ENCODE assay signal across 11 cellular contexts in the genomic region with DNA sequence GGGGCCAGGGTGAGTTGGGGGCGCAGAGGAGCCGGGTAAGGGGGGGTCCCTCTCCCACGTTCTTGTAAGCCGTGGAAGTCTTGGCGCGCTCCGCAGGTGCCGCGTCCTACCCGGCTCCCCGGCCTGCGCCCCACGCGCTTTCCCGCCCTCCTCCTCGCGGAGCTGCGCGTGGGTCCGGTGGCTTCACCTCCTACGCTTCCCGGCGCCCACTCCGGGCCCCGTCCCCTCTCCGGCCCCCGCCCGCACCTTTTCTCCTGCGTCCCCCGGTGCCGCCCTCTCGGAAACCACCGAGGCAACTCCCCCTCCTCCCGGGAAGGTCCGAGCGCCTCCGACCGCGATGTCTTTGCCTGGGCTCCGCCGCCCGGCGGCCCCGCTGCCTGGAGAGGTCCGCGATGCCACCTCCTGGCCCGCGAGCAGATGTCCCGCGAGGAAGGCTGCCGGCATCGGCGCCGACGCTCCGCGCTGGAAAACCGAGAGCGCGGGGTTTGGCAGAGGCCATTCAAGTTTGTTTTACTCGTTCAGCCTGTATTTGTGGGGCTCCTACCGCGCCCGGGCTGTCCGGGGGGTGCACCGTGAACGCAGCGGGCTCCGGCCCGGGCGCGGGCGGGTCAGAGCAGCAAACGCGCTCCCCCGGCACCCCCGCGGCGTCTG. TPM values are rescaled to one million over a fixed set of nuclear protein-coding genes. Genes with fewer than 3 reads are reported as not detected.
DNase-seq lines count a peak whose midpoint lies in the region; ATAC-seq, FAIRE-seq and TF ChIP-seq lines count a peak whose summit lies in the region.
"Had no signal": no experiment of that assay in that cellular context is flagged by ENCODE, and none has a peak within 500 bp of the region (broad histone marks: within the 10 kb centered on the region; RNA-seq: fewer than 3 reads in every experiment).

No MANE protein-coding gene starts in this region.

- no TSS peak for BruUV-seq in endothelial cell of umbilical vein (replicated peaks; lab: Mats Ljungman, UMichigan)

- no peak for FAIRE-seq in HTR-8/SVneo (lab: Jason Lieb, UNC)
- no peak for FAIRE-seq in endothelial cell of umbilical vein (lab: Jason Lieb, UNC)
- FAIRE-seq: D721Med had no signal

- no peaks in the 10 kb centered on the region for H3K79me2 ChIP-seq in endothelial cell of umbilical vein (ENCODE audit: control insufficient read depth, insufficient read depth, low read length)

- in situ Hi-C loops in KBM-7 (cut with MboI; ENCODE audit: low pct_unique_long_range_greater_than_20kb, low sequenced_read_pairs): no loop called here

- no peaks in the 10 kb centered on the region for H4K20me1 ChIP-seq in endothelial cell of umbilical vein (replicated peaks; ENCODE audit: control insufficient read depth, extremely low read depth, insufficient read depth, low read length)

- H3K9me1 ChIP-seq in endothelial cell of umbilical vein (replicated peaks; ENCODE audit: control insufficient read depth, extremely low read depth, insufficient read depth, low read length): no peaks in the 10 kb centered on the region

- H3K9ac ChIP-seq in endothelial cell of umbilical vein (replicated peaks; ENCODE audit: extremely low read depth, insufficient read depth, low read length): no peak overlapping the region

- H3K27ac ChIP-seq in endothelial cell of umbilical vein (ENCODE audit: insufficient read depth, low read depth, low read length): no peak overlapping the region
- H3K27ac ChIP-seq: epithelial cell of prostate had no signal

- ATAC-seq in GM18868 (IDR thresholded peaks at IDR 0.05; ENCODE audit: unreplicated experiment): no peak

- no peak overlapping the region for H2AFZ ChIP-seq in endothelial cell of umbilical vein (ENCODE audit: low read depth, low read length)

- TF ChIP-seq CTCF in endothelial cell of umbilical vein (IDR thresholded peaks at IDR 0.05; ENCODE audit: extremely low read depth in 1 of 2, insufficient read depth in 1 of 2, low read depth in 1 of 2, low read length in 2 of 2): peak in 1 of 2 donors; percentile 26

- TF ChIP-seq POLR2A in endothelial cell of umbilical vein (IDR thresholded peaks at IDR 0.05; ENCODE audit: low read depth, low read length): no peak

- H3K4me3 ChIP-seq in endothelial cell of umbilical vein (replicated peaks in 1 of 3; ENCODE audit: insufficient read depth in 1 of 3, low read depth in 1 of 3, low read length in 3 of 3): no peak overlapping the region

- intact Hi-C loops in endothelial cell of umbilical vein (cut with micrococcal nuclease): loop anchor here (1.0 to 5.0 kb wide), 2 partner anchors 121 to 134 kb away; no protein-coding TSS in a partner anchor

- H3K4me1 ChIP-seq in endothelial cell of umbilical vein (ENCODE audit: control insufficient read depth, extremely low read depth, insufficient read depth, low read length): no peaks in the 10 kb centered on the region

- POLR2A ChIA-PET in endothelial cell of umbilical vein (lab: Charles Lee): no interaction called here

- H3K27me3 ChIP-seq in endothelial cell of umbilical vein (ENCODE audit: control insufficient read depth in 2 of 2, insufficient read depth in 2 of 2, low read length in 2 of 2): peaks cover 35 to 53% of the 10 kb centered on the region in 2 experiments

- no peaks in the 10 kb centered on the region for H3K36me3 ChIP-seq in endothelial cell of umbilical vein (ENCODE audit: control insufficient read depth in 2 of 2, extremely low read depth in 1 of 2, insufficient read depth in 2 of 2, low read length in 2 of 2)

- peak; percentile 52 for DNase-seq in AG08395 (ENCODE audit: low spot score)
- DNase-seq in HTR-8/SVneo (ENCODE audit: insufficient read length, low spot score): peak; percentile 23
- DNase-seq in endothelial cell of umbilical vein (ENCODE audit: low read depth, low spot score): no peak
- DNase-seq in medulla oblongata (ENCODE audit: extremely low spot score): peak; percentile 55
- no peak for DNase-seq in KBM-7
- DNase-seq in cerebellar nuclear complex (lab: John Stamatoyannopoulos, UW): no peak
- no peak for DNase-seq in DMS114 treated with DMSO at 0.1 percent for 48 hours (lab: John Stamatoyannopoulos, UW; ENCODE audit: unreplicated experiment)

- no peaks in the 10 kb centered on the region for H3K9me3 ChIP-seq in endothelial cell of umbilical vein (replicated peaks; ENCODE audit: control insufficient read depth, insufficient read depth, low read length)

- H3K4me2 ChIP-seq in endothelial cell of umbilical vein (ENCODE audit: insufficient read depth, low read length): no peak overlapping the region

- dilution Hi-C loops in endothelial cell of umbilical vein (cut with MboI; ENCODE audit: extremely low pct_ligation_motif_present, low sequenced_read_pairs): no loop called here

- CTCF ChIA-PET in endothelial cell of umbilical vein (lab: Charles Lee): interaction anchor here (1.7 kb wide), 1 partner anchor 134 kb away, joined by 9 read pairs; no protein-coding TSS in a partner anchor

TF ChIP-seq in endothelial cell of umbilical vein, 7 proteins besides CTCF, POLR2A, EP300 and RAD21:
- TF ChIP-seq MYC (IDR thresholded peaks at IDR 0.05; ENCODE audit: low read depth, low read length) (no peak), EZH2 (IDR thresholded peaks at IDR 0.05; ENCODE audit: borderline replicate concordance, low read depth, low read length, severe bottlenecking) (peak; percentile 88)

RNA-seq across cellular contexts. Expression of a gene that starts 2.4 kb away (rescaled TPM):
- total RNA-seq in endothelial cell of umbilical vein: not detected in 2 replicates
- not detected in 2 replicates for polyA plus RNA-seq in endothelial cell of umbilical vein
- polyA plus RNA-seq in endothelial cell of umbilical vein (2011; cell fraction: cytosol; rRNA removed): not detected in 2 replicates
- not detected in 2 replicates for polyA plus RNA-seq in endothelial cell of umbilical vein (2011; cell fraction: nucleus; rRNA removed)
- 2.0 TPM in 1 of 2 replicates, not detected in the other for polyA plus RNA-seq in endothelial cell of umbilical vein (2012)
- polyA minus RNA-seq in endothelial cell of umbilical vein: not detected in 2 replicates
- not detected for polyA minus RNA-seq in endothelial cell of umbilical vein (2011; cell fraction: cytosol; rRNA and poly(A)+ RNA removed)
- polyA minus RNA-seq in endothelial cell of umbilical vein (2011; cell fraction: nucleus; rRNA and poly(A)+ RNA removed): not detected in 2 replicates
- total RNA-seq: ureter had no signal

Comparison
In these comparisons a context has a peak if more than half of its experiments do, and no peak if none do; other contexts are left out.
1. DNase-seq: peak in AG08395 (single experiment), HTR-8/SVneo (single experiment) and medulla oblongata (single experiment); none in endothelial cell of umbilical vein (single experiment), KBM-7 (single experiment), cerebellar nuclear complex (0 of 2) and DMS114 treated with DMSO at 0.1 percent for 48 hours (single experiment).